In the genomic region with DNA sequence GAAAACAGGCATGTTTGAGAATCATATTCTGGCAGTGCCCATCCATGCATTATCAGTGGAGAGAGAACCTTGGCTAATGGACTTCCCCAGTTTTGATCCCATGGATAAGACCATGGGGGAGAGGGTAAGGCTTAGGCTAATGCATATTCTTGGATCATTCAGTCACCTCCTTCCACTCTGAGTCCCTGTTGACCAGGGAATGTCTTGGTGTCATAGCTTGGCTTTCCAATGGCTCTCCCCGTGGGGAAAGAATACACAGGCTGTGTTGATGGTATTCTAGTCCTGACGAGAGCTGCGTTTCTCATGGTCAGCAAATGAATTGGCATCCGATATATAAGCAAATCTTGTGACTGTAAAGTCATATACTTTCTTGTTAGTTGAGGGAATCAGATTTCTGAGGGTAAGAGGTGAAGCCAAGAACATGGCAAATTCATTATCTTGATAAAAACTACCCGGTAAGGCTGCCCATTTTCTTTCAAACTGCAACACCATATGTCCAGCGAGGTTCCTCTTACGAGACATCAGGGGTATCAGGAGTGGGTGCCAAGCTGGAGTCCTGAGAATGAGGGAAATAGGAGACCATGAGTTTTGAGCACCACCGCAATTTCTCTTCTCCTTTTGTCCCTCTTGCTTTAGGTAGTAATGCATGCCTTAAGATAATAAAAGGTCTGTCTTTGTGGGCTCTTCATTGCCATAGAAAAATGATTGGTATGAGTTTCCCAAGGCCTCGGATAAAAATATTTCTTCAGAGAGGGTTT, we compare ENCODE assay signal across 15 cellular contexts. TPM values are rescaled to one million over a fixed set of nuclear protein-coding genes. Genes with fewer than 3 reads are reported as not detected.
DNase-seq lines count a peak whose midpoint lies in the region; ATAC-seq and TF ChIP-seq lines count a peak whose summit lies in the region.
"Had no signal": no experiment of that assay in that cellular context is flagged by ENCODE, and none has a peak within 500 bp of the region (broad histone marks: within the 10 kb centered on the region; RNA-seq: fewer than 3 reads in every experiment).

No MANE protein-coding gene starts in this region.

- H3K9me3 ChIP-seq in Karpas-422 (ENCODE audit: low read length) (no peaks in the 10 kb centered on the region), esophagus squamous epithelium (no peaks in the 10 kb centered on the region)

- H3K4me1 ChIP-seq in Karpas-422 (ENCODE audit: low read length) = peaks cover 64% of the 10 kb centered on the region
- H3K4me1 ChIP-seq in esophagus squamous epithelium = no peaks in the 10 kb centered on the region

- H3K27ac ChIP-seq in Karpas-422 (ENCODE audit: low read length) (peak overlapping the region; percentile 0; the same call in 1 of the 2 replicates), esophagus squamous epithelium (no peak overlapping the region)
- H3K27ac ChIP-seq: PC-9 had no signal

- DNase-seq in T-helper 1 cell = no peak
- no peak for DNase-seq in Karpas-422
- no peak for DNase-seq in activated T-helper 2 cell treated with anti-CD3 and anti-CD28 coated beads, Interferon-gamma antibody, Interleukin-2, Interleukin-4, amounts not matched to agents 10 μg/mL and 5 μg/mL and 100 μg/mL, durations not matched to agents 14 hours and 24 hours and 36 hours (ENCODE audit: low spot score)
- DNase-seq in pons (ENCODE audit: low spot score) = peak; percentile 54
- no peak for DNase-seq in esophagus squamous epithelium (lab: John Stamatoyannopoulos, UW)
- DNase-seq: 8988T; activated CD4-positive, alpha-beta T cell treated with anti-CD3 and anti-CD28 coated beads for 1 hour; endodermal cell; HFFc6; NCI-H446 treated with DMSO at 0.1 percent for 48 hours; PC-9; SW 1271 had no signal

- no peak overlapping the region for H3K4me3 ChIP-seq in Karpas-422 (ENCODE audit: low read length)
- no peak overlapping the region for H3K4me3 ChIP-seq in esophagus squamous epithelium
- H3K4me3 ChIP-seq: PC-9 had no signal

- H3K36me3 ChIP-seq in Karpas-422 (ENCODE audit: insufficient read depth, low read length) (peaks cover 69% of the 10 kb centered on the region), esophagus squamous epithelium (no peaks in the 10 kb centered on the region)

- no peak for TF ChIP-seq POLR2A in esophagus squamous epithelium (IDR thresholded peaks at IDR 0.05)

- no peaks in the 10 kb centered on the region for H3K27me3 Mint-ChIP-seq in T-helper 1 cell treated with Interleukin-12 subunit alpha and Interleukin-12 subunit beta and Interleukin-4 antibody, amounts not matched to agents 30 μg/mL and 1 μg/mL, for 36 hours (ENCODE audit: low read depth)
- H3K27me3 Mint-ChIP-seq in activated T-helper 2 cell treated with anti-CD3 and anti-CD28 coated beads, Interferon-gamma antibody, Interleukin-2, Interleukin-4, amounts not matched to agents 10 μg/mL and 5 μg/mL and 100 μg/mL, durations not matched to agents 14 hours and 24 hours and 36 hours (ENCODE audit: low read depth) = no peaks in the 10 kb centered on the region

- no peak overlapping the region for H3K9ac ChIP-seq in Karpas-422 (ENCODE audit: low read length)

- ATAC-seq in GM19452 (IDR thresholded peaks at IDR 0.05; ENCODE audit: unreplicated experiment) = no peak
- ATAC-seq in GM18517 (IDR thresholded peaks at IDR 0.05; ENCODE audit: unreplicated experiment) = no peak

- H2AFZ ChIP-seq in Karpas-422 (ENCODE audit: low read length) = no peak overlapping the region
- H2AFZ ChIP-seq: PC-9 had no signal

- intact Hi-C loops in activated T-helper 2 cell treated with anti-CD3 and anti-CD28 coated beads, Interferon-gamma antibody, Interleukin-2, Interleukin-4, amounts not matched to agents 10 μg/mL and 5 μg/mL and 100 μg/mL, durations not matched to agents 14 hours and 24 hours and 36 hours (cut with micrococcal nuclease) = no loop called here
- intact Hi-C loops in esophagus squamous epithelium (cut with DNase I) = no loop called here

- no peak overlapping the region for H3K4me3 Mint-ChIP-seq in T-helper 1 cell treated with Interleukin-12 subunit alpha and Interleukin-12 subunit beta and Interleukin-4 antibody, amounts not matched to agents 30 μg/mL and 1 μg/mL, for 36 hours
- H3K4me3 Mint-ChIP-seq in activated T-helper 2 cell treated with anti-CD3 and anti-CD28 coated beads, Interferon-gamma antibody, Interleukin-2, Interleukin-4, amounts not matched to agents 10 μg/mL and 5 μg/mL and 100 μg/mL, durations not matched to agents 14 hours and 24 hours and 36 hours (ENCODE audit: low read depth) = peak overlapping the region; percentile 14
- H3K4me3 Mint-ChIP-seq: endodermal cell, HFFc6 had no signal

- no peaks in the 10 kb centered on the region for H3K9me3 Mint-ChIP-seq in T-helper 1 cell treated with Interleukin-12 subunit alpha and Interleukin-12 subunit beta and Interleukin-4 antibody, amounts not matched to agents 30 μg/mL and 1 μg/mL, for 36 hours
- no peaks in the 10 kb centered on the region for H3K9me3 Mint-ChIP-seq in activated T-helper 2 cell treated with anti-CD3 and anti-CD28 coated beads, Interferon-gamma antibody, Interleukin-2, Interleukin-4, amounts not matched to agents 10 μg/mL and 5 μg/mL and 100 μg/mL, durations not matched to agents 14 hours and 24 hours and 36 hours
- H3K9me3 Mint-ChIP-seq: endodermal cell, HFFc6 had no signal

- peak overlapping the region; percentile 58 for H3K27ac Mint-ChIP-seq in T-helper 1 cell treated with Interleukin-12 subunit alpha and Interleukin-12 subunit beta and Interleukin-4 antibody, amounts not matched to agents 30 μg/mL and 1 μg/mL, for 36 hours
- H3K27ac Mint-ChIP-seq in activated T-helper 2 cell treated with anti-CD3 and anti-CD28 coated beads, Interferon-gamma antibody, Interleukin-2, Interleukin-4, amounts not matched to agents 10 μg/mL and 5 μg/mL and 100 μg/mL, durations not matched to agents 14 hours and 24 hours and 36 hours = peak overlapping the region; percentile 64
- H3K27ac Mint-ChIP-seq: endodermal cell, HFFc6 had no signal

- no peaks in the 10 kb centered on the region for H3K27me3 ChIP-seq in Karpas-422 (ENCODE audit: low read length)
- no peaks in the 10 kb centered on the region for H3K27me3 ChIP-seq in esophagus squamous epithelium

- H3K9me2 ChIP-seq in Karpas-422 (replicated peaks; ENCODE audit: insufficient read depth, low read length) = no peaks in the 10 kb centered on the region

- peaks cover 78% of the 10 kb centered on the region for H3K4me1 Mint-ChIP-seq in T-helper 1 cell treated with Interleukin-12 subunit alpha and Interleukin-12 subunit beta and Interleukin-4 antibody, amounts not matched to agents 30 μg/mL and 1 μg/mL, for 36 hours (ENCODE audit: low read depth)
- peaks cover 82% of the 10 kb centered on the region for H3K4me1 Mint-ChIP-seq in activated T-helper 2 cell treated with anti-CD3 and anti-CD28 coated beads, Interferon-gamma antibody, Interleukin-2, Interleukin-4, amounts not matched to agents 10 μg/mL and 5 μg/mL and 100 μg/mL, durations not matched to agents 14 hours and 24 hours and 36 hours (ENCODE audit: low read depth)

- peaks cover 66% of the 10 kb centered on the region for H3K36me3 Mint-ChIP-seq in T-helper 1 cell treated with Interleukin-12 subunit alpha and Interleukin-12 subunit beta and Interleukin-4 antibody, amounts not matched to agents 30 μg/mL and 1 μg/mL, for 36 hours (ENCODE audit: low read depth)
- peaks cover 95% of the 10 kb centered on the region for H3K36me3 Mint-ChIP-seq in activated T-helper 2 cell treated with anti-CD3 and anti-CD28 coated beads, Interferon-gamma antibody, Interleukin-2, Interleukin-4, amounts not matched to agents 10 μg/mL and 5 μg/mL and 100 μg/mL, durations not matched to agents 14 hours and 24 hours and 36 hours (ENCODE audit: low read depth)

- no peak for TF ChIP-seq CTCF in esophagus squamous epithelium (IDR thresholded peaks at IDR 0.05)

- peaks cover 8% of the 10 kb centered on the region; the same call in 1 of the 2 replicates for H4K20me1 ChIP-seq in Karpas-422 (ENCODE audit: insufficient read depth, low read depth, low read length)

- peaks cover 100% of the 10 kb centered on the region for H3K79me2 ChIP-seq in Karpas-422 (ENCODE audit: low read length)

- H3K4me2 ChIP-seq in Karpas-422 (ENCODE audit: low read depth, low read length, poor library complexity, severe bottlenecking) = no peak overlapping the region
- H3K4me2 ChIP-seq: PC-9 had no signal

- 73 to 80% methylated on average over 9 of the region's 9 CpGs for WGBS in esophagus squamous epithelium, 2 donors

RNA-seq across cellular contexts. Expression of a gene that starts 18.0 kb away (rescaled TPM):
- total RNA-seq in Karpas-422 (2014; rRNA removed; shearing (Covaris generic); ENCODE audit: low replicate concordance) = 39.5 and 68.4 TPM in 2 replicates
- total RNA-seq in activated T-helper 2 cell treated with anti-CD3 and anti-CD28 coated beads, Interferon-gamma antibody, Interleukin-2, Interleukin-4, amounts not matched to agents 10 μg/mL and 5 μg/mL and 100 μg/mL, durations not matched to agents 14 hours and 24 hours and 36 hours = 108 and 120 TPM in 2 replicates
- 1 to 10 TPM in 3 of 4 donors, under 1 TPM in 1; 0.79 to 5.0 (median 2.2) TPM for total RNA-seq in esophagus squamous epithelium
- total RNA-seq: HFFc6, PC-9 had no signal
